14 cellular contexts compared by ENCODE assay signal in genomic region chr2:88668862-88669261, GRCh38. TPM values are rescaled to one million over a fixed set of nuclear protein-coding genes. Genes with fewer than 3 reads are reported as not detected.
A peak's percentile ranks its signal among the peaks of the same experiment; 100 is the strongest.
DNase-seq lines count a peak whose midpoint lies in the region; ATAC-seq, FAIRE-seq and TF ChIP-seq lines count a peak whose summit lies in the region.
"Had no signal": no experiment of that assay in that cellular context is flagged by ENCODE, and none has a peak within 500 bp of the region (broad histone marks: within the 10 kb centered on the region; RNA-seq: fewer than 3 reads in every experiment).

No MANE protein-coding gene starts in this region.

- intact Hi-C loops in K562 (cut with micrococcal nuclease) (loop anchor here (1.0 to 5.0 kb wide), 2 partner anchors 42 to 78 kb away; partner anchors contain the start of gene EIF2AK3), HepG2 (cut with micrococcal nuclease; ENCODE audit: unreplicated experiment) (loop anchor here (1.0 kb wide), 3 partner anchors 22 to 78 kb away; partner anchors contain the start of genes EIF2AK3 and RPIA)

- no peak overlapping the region for H3K4me2 ChIP-seq in K562 (ENCODE audit: insufficient read depth, low read length)
- H3K4me2 ChIP-seq in HepG2 (ENCODE audit: low read depth, low read length): peak overlapping the region; percentile 16; the same call in 1 of the 2 replicates

- H4K20me1 ChIP-seq in K562 (replicated peaks; ENCODE audit: control insufficient read depth, insufficient read depth, low read length) (no peaks in the 10 kb centered on the region), HepG2 (ENCODE audit: insufficient read depth, low read length) (no peaks in the 10 kb centered on the region)

- H3K27me3 ChIP-seq in AG04450 (ENCODE audit: control insufficient read depth, insufficient read depth, low read length) (peaks cover 7% of the 10 kb centered on the region), K562 (ENCODE audit: control insufficient read depth in 2 of 2, insufficient read depth in 2 of 2, low read length in 2 of 2) (no peaks in the 10 kb centered on the region), HepG2 (ENCODE audit: control insufficient read depth in 1 of 2, insufficient read depth in 2 of 2, low read length in 2 of 2) (no peaks in the 10 kb centered on the region)

- no peaks in the 10 kb centered on the region for H3K36me3 Mint-ChIP-seq in progenitor cell of endocrine pancreas (ENCODE audit: insufficient read depth)
- H3K36me3 Mint-ChIP-seq: CD14-positive monocyte; CD8-positive, alpha-beta T cell had no signal

- 0 out of 2 replicates have a peak, but pooled peaks have one; percentile 1 for TF ChIP-seq CTCF in AG04450 (IDR thresholded peaks at IDR 0.05; ENCODE audit: low read depth, low read length)
- no peak for TF ChIP-seq CTCF in K562 (IDR thresholded peaks at IDR 0.05 in 2 of 3, conservative IDR thresholded peaks at IDR 0.05 in 1 of 3; ENCODE audit: insufficient read depth in 2 of 3, low read depth in 1 of 3, low read length in 3 of 3)
- TF ChIP-seq CTCF in HepG2 (CRISPR knock-in tag; IDR thresholded peaks at IDR 0.05): no peak
- no peak for TF ChIP-seq CTCF in progenitor cell of endocrine pancreas (IDR thresholded peaks at IDR 0.05; ENCODE audit: unreplicated experiment)

- CTCF ChIA-PET in AG04450 (lab: Charles Lee) (interaction anchor here (0.6 to 10.6 kb wide), 20 partner anchors 9 to 477 kb away, joined by 3 to 294 read pairs (median 4); no protein-coding TSS in a partner anchor), K562 (lab: Yijun Ruan, JAX; ENCODE audit: low intra/inter-chr PET ratio) (interaction anchor here (0.8 to 5.3 kb wide), 2 partner anchors 78 to 81 kb away, joined by 3 to 54 read pairs; no protein-coding TSS in a partner anchor), HepG2 (lab: Yijun Ruan, JAX; ENCODE audit: low intra/inter-chr PET ratio, low total read pairs) (interaction anchor here (6.6 kb wide), 1 partner anchor 78 kb away, joined by 139 read pairs; no protein-coding TSS in a partner anchor)

- 23% methylated on average over 2 of the region's 2 CpGs for WGBS in K562 (ENCODE audit: insufficient coverage, low coverage, missing lambda C conversion rate)
- WGBS in HepG2 (ENCODE audit: low lambda C conversion rate): 14% methylated on average over 2 of the region's 2 CpGs

- DNase-seq in AG04450 (ENCODE audit: low read depth, low spot score) (no peak), K562 (ENCODE audit: extremely low read depth in 1 of 4, low spot score in 3 of 4) (no peak), HepG2 (ENCODE audit: low spot score) (peak; percentile 76), progenitor cell of endocrine pancreas (ENCODE audit: low spot score, unreplicated experiment) (no peak), NOMO-1 treated with DMSO at 0.1 percent for 48 hours (lab: John Stamatoyannopoulos, UW; ENCODE audit: unreplicated experiment) (no peak), SHP77 treated with DMSO at 0.1 percent for 48 hours (lab: John Stamatoyannopoulos, UW) (no peak), cerebellar cortex (ENCODE audit: low spot score) (no peak)
- no peak for DNase-seq in stimulated activated naive CD8-positive, alpha-beta T cell treated with anti-CD3 and anti-CD28 coated beads, Interleukin-15, Interleukin-2, amounts not matched to agents 100 U/mL and 50 U/mL, for 24 hours
- DNase-seq: CD8-positive, alpha-beta T cell; GDM1 had no signal

- TF ChIP-seq EP300 in K562 (IDR thresholded peaks at IDR 0.05; ENCODE audit: low read length) (no peak), HepG2 (IDR thresholded peaks at IDR 0.05; ENCODE audit: low read depth in 2 of 2, low read length in 2 of 2) (peak in 1 of 2 experiments; percentile 20; a peak in 1 of 4 replicates), HepG2 (CRISPR knock-in tag; IDR thresholded peaks at IDR 0.05; ENCODE audit: borderline replicate concordance) (no peak)

- no peaks in the 10 kb centered on the region for H3K9me1 ChIP-seq in K562 (ENCODE audit: control insufficient read depth, insufficient read depth, low read length)

- H3K4me3 Mint-ChIP-seq in progenitor cell of endocrine pancreas (ENCODE audit: low read depth): no peak overlapping the region
- H3K4me3 Mint-ChIP-seq: CD14-positive monocyte; CD8-positive, alpha-beta T cell; HFFc6 had no signal

- H3K9me3 ChIP-seq in AG04450 (ENCODE audit: control insufficient read depth, insufficient read depth, low read length): no peaks in the 10 kb centered on the region
- no peaks in the 10 kb centered on the region for H3K9me3 ChIP-seq in K562 (replicated peaks; ENCODE audit: control insufficient read depth, insufficient read depth, low read depth, low read length)
- H3K9me3 ChIP-seq in HepG2 (ENCODE audit: low read length): no peaks in the 10 kb centered on the region

- H3K9ac ChIP-seq in K562 (ENCODE audit: insufficient read depth in 1 of 2, low read depth in 2 of 2, low read length in 2 of 2): no peak overlapping the region
- H3K9ac ChIP-seq in HepG2 (ENCODE audit: insufficient read depth, low read depth, low read length): no peak overlapping the region

- in situ Hi-C loops in K562 (cut with MboI): loop anchor here (5.0 kb wide), 1 partner anchor 77 kb away; no protein-coding TSS in a partner anchor
- in situ Hi-C loops in HepG2 (cut with HindIII; ENCODE audit: extremely low pct_ligation_motif_present, low pct_unique_long_range_greater_than_20kb): loop anchor here (5.0 kb wide), 1 partner anchor 77 kb away; no protein-coding TSS in a partner anchor

- BruUV-seq in K562 (replicated peaks; lab: Mats Ljungman, UMichigan): no TSS peak
- no TSS peak for BruUV-seq in HepG2 (replicated peaks; lab: Mats Ljungman, UMichigan)

- POLR2A ChIA-PET in AG04450 (lab: Yijun Ruan, JAX): no interaction called here
- POLR2A ChIA-PET in K562 (lab: Yijun Ruan, JAX): interaction anchor here (0.6 kb wide), 1 partner anchor 653 kb away, joined by 3 read pairs; no protein-coding TSS in a partner anchor
- POLR2A ChIA-PET in HepG2 (lab: Yijun Ruan, JAX): interaction anchor here (0.9 to 1.7 kb wide), 5 partner anchors 9 to 69 kb away, joined by 3 to 7 read pairs (median 4); partner anchors contain the start of genes EIF2AK3 and RPIA

- H3K9me3 Mint-ChIP-seq in progenitor cell of endocrine pancreas (ENCODE audit: low read depth): no peaks in the 10 kb centered on the region
- H3K9me3 Mint-ChIP-seq: HFFc6 had no signal

- no peak overlapping the region for H2AFZ ChIP-seq in K562 (ENCODE audit: low read depth, low read length)
- no peak overlapping the region for H2AFZ ChIP-seq in HepG2 (ENCODE audit: low read length)

- H3K79me2 ChIP-seq in K562 (ENCODE audit: control insufficient read depth, insufficient read depth, low read length) (no peaks in the 10 kb centered on the region), HepG2 (ENCODE audit: insufficient read depth, low read length) (no peaks in the 10 kb centered on the region)

- H3K27ac Mint-ChIP-seq in progenitor cell of endocrine pancreas: peak overlapping the region; percentile 4
- H3K27ac Mint-ChIP-seq: CD14-positive monocyte; CD8-positive, alpha-beta T cell; HFFc6 had no signal

- no peak for ATAC-seq in K562
- peak; percentile 77 for ATAC-seq in HepG2
- ATAC-seq in stimulated activated naive CD8-positive, alpha-beta T cell treated with anti-CD3 and anti-CD28 coated beads, Interleukin-15, Interleukin-2, amounts not matched to agents 100 U/mL and 50 U/mL, for 24 hours: no peak

- H3K4me1 ChIP-seq in K562 (replicated peaks in 1 of 2; ENCODE audit: control insufficient read depth in 2 of 2, insufficient read depth in 2 of 2, low read length in 2 of 2) (peaks cover 1 to 9% of the 10 kb centered on the region in 2 experiments; a peak in 3 of 5 replicates), HepG2 (ENCODE audit: insufficient read depth, low read length) (peaks cover 13% of the 10 kb centered on the region)

- TF ChIP-seq RAD21 in K562 (CRISPR knock-in tag; conservative IDR thresholded peaks at IDR 0.05 in 1 of 2, IDR thresholded peaks at IDR 0.05 in 1 of 2) (no peak), HepG2 (CRISPR knock-in tag; IDR thresholded peaks at IDR 0.05) (no peak)

- FAIRE-seq in K562 (lab: Jason Lieb, UNC) (no peak), HepG2 (lab: Jason Lieb, UNC) (no peak)
- FAIRE-seq: D721Med had no signal

- no peak for TF ChIP-seq POLR2A in K562 (conservative IDR thresholded peaks at IDR 0.05)
- no peak for TF ChIP-seq POLR2A in HepG2 (IDR thresholded peaks at IDR 0.05; ENCODE audit: insufficient read depth in 1 of 2, low read depth in 2 of 2, low read length in 2 of 2)

- H3K36me3 ChIP-seq in K562 (ENCODE audit: control insufficient read depth, insufficient read depth, low read length) (no peaks in the 10 kb centered on the region), HepG2 (replicated peaks in 1 of 2; ENCODE audit: control insufficient read depth in 1 of 2, insufficient read depth in 2 of 2, low read length in 2 of 2) (no peaks in the 10 kb centered on the region)

- no peak overlapping the region for H3K4me3 ChIP-seq in AG04450 (ENCODE audit: low read depth, low read length)
- no peak overlapping the region for H3K4me3 ChIP-seq in K562
- H3K4me3 ChIP-seq in HepG2 (replicated peaks in 1 of 3; ENCODE audit: insufficient read depth in 1 of 3, low read depth in 2 of 3, low read length in 3 of 3): no peak overlapping the region

- peaks cover 8% of the 10 kb centered on the region for H3K27me3 Mint-ChIP-seq in progenitor cell of endocrine pancreas

- H3K4me1 Mint-ChIP-seq in progenitor cell of endocrine pancreas (ENCODE audit: low read depth): peaks cover 1% of the 10 kb centered on the region
- H3K4me1 Mint-ChIP-seq: CD14-positive monocyte had no signal

- H3K27ac ChIP-seq in AG04450 (ENCODE audit: low read depth, low read length): no peak overlapping the region
- no peak overlapping the region for H3K27ac ChIP-seq in K562 (ENCODE audit: extremely low read depth, low read depth, low read length)
- no peak overlapping the region for H3K27ac ChIP-seq in HepG2 (ENCODE audit: extremely low read length, insufficient read depth, low read length)
- H3K27ac ChIP-seq: HL-60 had no signal

RNA-seq across cellular contexts. Expression of gene RPIA, which starts 22.6 kb away (rescaled TPM):
- polyA plus RNA-seq in AG04450 (2011; rRNA removed) (9.4 and 10.9 TPM in 2 replicates), K562 (2011; rRNA removed) (17.4 and 30.2 TPM in 2 replicates), K562 (2014; fragmentation: Illumina TruSeq; extraction: Trizol) (37.2 and 37.4 TPM in 2 replicates), K562 (2014; fragmentation: Nextera tagmentation; extraction: Ambion mirVana) (10 to 100 TPM in 1 of 2 experiments, 1 to 10 TPM in 1; 7.8 to 15.1 TPM), K562 (2014; rRNA removed) (36.8 and 43.3 TPM in 2 replicates), HepG2 (2011; rRNA removed) (13.3 and 13.7 TPM in 2 replicates)
- 6.3 and 6.4 TPM in 2 replicates for polyA minus RNA-seq in AG04450 (2011; rRNA and poly(A)+ RNA removed)
- 5.5 and 6.6 TPM in 2 replicates for total RNA-seq in K562 (2011; cell fraction: chromatin; rRNA removed; ENCODE audit: low replicate concordance)
- 7.0 and 7.8 TPM in 2 replicates for total RNA-seq in K562 (2011; cell fraction: nucleolus; rRNA removed)
- 8.7 and 10.4 TPM in 2 replicates for total RNA-seq in K562 (2011; cell fraction: nucleoplasm; rRNA removed)
- total RNA-seq in K562 (2014; rRNA removed) (10.0 and 11.3 TPM in 2 replicates), K562 (2014; rRNA removed; fragmentation: Illumina TruSeq; extraction: Trizol) (23.9 and 25.8 TPM in 2 replicates), K562 (2015; rRNA removed; fragmentation: Illumina TruSeq; extraction: Trizol) (19.9 and 22.9 TPM in 2 replicates), K562 (2021) (40.4 and 41.2 TPM in 2 replicates), HepG2 (2016; rRNA removed; fragmentation: Illumina TruSeq; extraction: Trizol) (23.9 and 31.6 TPM in 2 replicates), progenitor cell of endocrine pancreas (24.6 and 27.1 TPM in 2 replicates)
- polyA plus RNA-seq in K562 (2011; cell fraction: cytosol; rRNA removed): 16.3 and 18.5 TPM in 2 replicates
- 8.4 and 10.7 TPM in 2 replicates for polyA plus RNA-seq in K562 (2011; cell fraction: nucleus; rRNA removed)
- 20.4 and 34.0 TPM in 2 replicates for polyA plus RNA-seq in K562 (2012)
- 23.2 and 31.5 TPM in 2 replicates for polyA minus RNA-seq in K562 (2011; rRNA and poly(A)+ RNA removed)
- polyA minus RNA-seq in K562 (2011; cell fraction: cytosol; rRNA and poly(A)+ RNA removed): 4.6 and 13.6 TPM in 2 replicates
- 6.1 and 7.0 TPM in 2 replicates for polyA minus RNA-seq in K562 (2011; cell fraction: nucleus; rRNA and poly(A)+ RNA removed)
- total RNA-seq in HepG2 (2016; cell fraction: cytosol; rRNA removed; fragmentation: Illumina TruSeq; extraction: Trizol; ENCODE audit: low read depth): 12.9 and 13.3 TPM in 2 replicates
- total RNA-seq in HepG2 (2016; cell fraction: insoluble cytoplasmic fraction; rRNA removed; fragmentation: Illumina TruSeq; extraction: Trizol): 23.0 and 31.5 TPM in 2 replicates
- 25.6 and 26.4 TPM in 2 replicates for total RNA-seq in HepG2 (2016; cell fraction: membrane; rRNA removed; fragmentation: Illumina TruSeq; extraction: Trizol)
- total RNA-seq in HepG2 (2016; cell fraction: nucleus; rRNA removed; fragmentation: Illumina TruSeq; extraction: Trizol): 14.1 and 18.1 TPM in 2 replicates
- 12.9 and 13.4 TPM in 2 replicates for polyA plus RNA-seq in HepG2 (2011; cell fraction: cytosol; rRNA removed)
- 6.1 and 9.3 TPM in 2 replicates for polyA plus RNA-seq in HepG2 (2011; cell fraction: nucleus; rRNA removed)
- polyA plus RNA-seq in HepG2 (2012): 21.5 and 22.6 TPM in 2 replicates
- 23.8 and 26.4 TPM in 2 replicates for polyA plus RNA-seq in HepG2 (2016; cell fraction: cytosol; fragmentation: Illumina TruSeq; extraction: Trizol; ENCODE audit: low read depth)
- 50.9 and 54.3 TPM in 2 replicates for polyA plus RNA-seq in HepG2 (2016; cell fraction: insoluble cytoplasmic fraction; fragmentation: Illumina TruSeq; extraction: Trizol; ENCODE audit: low read depth)
- polyA plus RNA-seq in HepG2 (2016; cell fraction: membrane; fragmentation: Illumina TruSeq; extraction: Trizol; ENCODE audit: low read depth): 31.6 and 32.5 TPM in 2 replicates
- 37.5 and 37.9 TPM in 2 replicates for polyA plus RNA-seq in HepG2 (2016; cell fraction: nucleus; fragmentation: Illumina TruSeq; extraction: Trizol; ENCODE audit: insufficient read depth, low read depth)
- 8.2 and 8.9 TPM in 2 replicates for polyA minus RNA-seq in HepG2 (2011; rRNA and poly(A)+ RNA removed; ENCODE audit: low replicate concordance)
- 7.5 and 8.7 TPM in 2 replicates for polyA minus RNA-seq in HepG2 (2011; cell fraction: cytosol; rRNA and poly(A)+ RNA removed)
- polyA minus RNA-seq in HepG2 (2011; cell fraction: nucleus; rRNA and poly(A)+ RNA removed): 10.8 and 12.0 TPM in 2 replicates

RNA-seq across cellular contexts. Expression of gene EIF2AK3, which starts 41.6 kb away (rescaled TPM):
- polyA plus RNA-seq in AG04450 (2011; rRNA removed) (11.2 and 16.3 TPM in 2 replicates), K562 (2011; rRNA removed) (6.3 and 7.5 TPM in 2 replicates), K562 (2014; fragmentation: Illumina TruSeq; extraction: Trizol) (7.3 and 9.8 TPM in 2 replicates), K562 (2014; fragmentation: Nextera tagmentation; extraction: Ambion mirVana) (1 to 10 TPM; 1.7 to 2.2 TPM), K562 (2014; rRNA removed) (3.2 and 7.7 TPM in 2 replicates), HepG2 (2011; rRNA removed) (10.3 and 11.6 TPM in 2 replicates)
- polyA minus RNA-seq in AG04450 (2011; rRNA and poly(A)+ RNA removed): 11.3 and 18.1 TPM in 2 replicates
- 11.0 and 50.4 TPM in 2 replicates for total RNA-seq in K562 (2011; cell fraction: chromatin; rRNA removed; ENCODE audit: low replicate concordance)
- total RNA-seq in K562 (2011; cell fraction: nucleolus; rRNA removed): 13.0 and 13.6 TPM in 2 replicates
- total RNA-seq in K562 (2011; cell fraction: nucleoplasm; rRNA removed): 19.3 and 21.9 TPM in 2 replicates
- total RNA-seq in K562 (2014; rRNA removed) (7.1 and 9.3 TPM in 2 replicates), K562 (2014; rRNA removed; fragmentation: Illumina TruSeq; extraction: Trizol) (11.6 and 14.7 TPM in 2 replicates), K562 (2015; rRNA removed; fragmentation: Illumina TruSeq; extraction: Trizol) (10.3 and 13.1 TPM in 2 replicates), K562 (2021) (5.9 and 7.4 TPM in 2 replicates), HepG2 (2016; rRNA removed; fragmentation: Illumina TruSeq; extraction: Trizol) (19.3 and 30.6 TPM in 2 replicates), progenitor cell of endocrine pancreas (20.5 and 28.1 TPM in 2 replicates)
- 1.5 and 3.2 TPM in 2 replicates for polyA plus RNA-seq in K562 (2011; cell fraction: cytosol; rRNA removed)
- 6.9 and 8.7 TPM in 2 replicates for polyA plus RNA-seq in K562 (2011; cell fraction: nucleus; rRNA removed)
- 6.0 and 9.5 TPM in 2 replicates for polyA plus RNA-seq in K562 (2012)
- polyA minus RNA-seq in K562 (2011; rRNA and poly(A)+ RNA removed): 23.6 and 24.8 TPM in 2 replicates
- 5.6 and 7.8 TPM in 2 replicates for polyA minus RNA-seq in K562 (2011; cell fraction: cytosol; rRNA and poly(A)+ RNA removed)
- polyA minus RNA-seq in K562 (2011; cell fraction: nucleus; rRNA and poly(A)+ RNA removed): 7.0 and 11.0 TPM in 2 replicates
- 1.9 and 4.1 TPM in 2 replicates for total RNA-seq in HepG2 (2016; cell fraction: cytosol; rRNA removed; fragmentation: Illumina TruSeq; extraction: Trizol; ENCODE audit: low read depth)
- total RNA-seq in HepG2 (2016; cell fraction: insoluble cytoplasmic fraction; rRNA removed; fragmentation: Illumina TruSeq; extraction: Trizol): 16.3 and 30.3 TPM in 2 replicates
- total RNA-seq in HepG2 (2016; cell fraction: membrane; rRNA removed; fragmentation: Illumina TruSeq; extraction: Trizol): 5.7 and 7.5 TPM in 2 replicates
- total RNA-seq in HepG2 (2016; cell fraction: nucleus; rRNA removed; fragmentation: Illumina TruSeq; extraction: Trizol): 44.3 and 53.8 TPM in 2 replicates
- polyA plus RNA-seq in HepG2 (2011; cell fraction: cytosol; rRNA removed): 5.9 and 10.2 TPM in 2 replicates
- 8.8 and 10.0 TPM in 2 replicates for polyA plus RNA-seq in HepG2 (2011; cell fraction: nucleus; rRNA removed)
- 16.3 and 19.2 TPM in 2 replicates for polyA plus RNA-seq in HepG2 (2012)
- 0.80 and 1.0 TPM in 2 replicates for polyA plus RNA-seq in HepG2 (2016; cell fraction: cytosol; fragmentation: Illumina TruSeq; extraction: Trizol; ENCODE audit: low read depth)
- polyA plus RNA-seq in HepG2 (2016; cell fraction: insoluble cytoplasmic fraction; fragmentation: Illumina TruSeq; extraction: Trizol; ENCODE audit: low read depth): 8.4 and 9.4 TPM in 2 replicates
- 1.9 TPM in 2 replicates for polyA plus RNA-seq in HepG2 (2016; cell fraction: membrane; fragmentation: Illumina TruSeq; extraction: Trizol; ENCODE audit: low read depth)
- 38.2 and 39.9 TPM in 2 replicates for polyA plus RNA-seq in HepG2 (2016; cell fraction: nucleus; fragmentation: Illumina TruSeq; extraction: Trizol; ENCODE audit: insufficient read depth, low read depth)
- 5.4 and 6.6 TPM in 2 replicates for polyA minus RNA-seq in HepG2 (2011; rRNA and poly(A)+ RNA removed; ENCODE audit: low replicate concordance)
- polyA minus RNA-seq in HepG2 (2011; cell fraction: cytosol; rRNA and poly(A)+ RNA removed): 14.1 and 21.9 TPM in 2 replicates
- 34.6 and 44.7 TPM in 2 replicates for polyA minus RNA-seq in HepG2 (2011; cell fraction: nucleus; rRNA and poly(A)+ RNA removed)
